12 cellular contexts compared by ENCODE assay signal in genomic region chr5:68267044-68267443, GRCh38. TPM values are rescaled to one million over a fixed set of nuclear protein-coding genes. Genes with fewer than 3 reads are reported as not detected.
A peak's percentile ranks its signal among the peaks of the same experiment; 100 is the strongest.
DNase-seq lines count a peak whose midpoint lies in the region; TF ChIP-seq lines count a peak whose summit lies in the region.
"Had no signal": no experiment of that assay in that cellular context is flagged by ENCODE, and none has a peak within 500 bp of the region (broad histone marks: within the 10 kb centered on the region; RNA-seq: fewer than 3 reads in every experiment).

No MANE protein-coding gene starts in this region.

- no peaks in the 10 kb centered on the region for H3K9me2 ChIP-seq in Loucy (replicated peaks; ENCODE audit: low read depth, low read length)

- 66 to 78% methylated on average over 3 of the region's 3 CpGs for WGBS in endodermal cell (ENCODE audit: insufficient coverage in 1 of 2, insufficient read length in 1 of 2), 2 experiments
- WGBS in testis, 2 donors, result 36 to 51% methylated on average over 3 of the region's 3 CpGs

- H3K9me3 ChIP-seq in Loucy (ENCODE audit: insufficient read depth, low read depth, low read length) (no peaks in the 10 kb centered on the region), endodermal cell (ENCODE audit: control insufficient read depth, low read length) (peaks cover 23% of the 10 kb centered on the region), testis (no peaks in the 10 kb centered on the region)

- H4K20me1 ChIP-seq in Loucy (ENCODE audit: insufficient read depth, low read length, poor library complexity, severe bottlenecking), result peaks cover 75% of the 10 kb centered on the region

- peaks cover 56% of the 10 kb centered on the region for H3K79me2 ChIP-seq in ACC112 (ENCODE audit: control insufficient read depth, insufficient read depth, low read length, unreplicated experiment)
- H3K79me2 ChIP-seq in Loucy (ENCODE audit: insufficient read depth, low read length), result peaks cover 93% of the 10 kb centered on the region

- H3K27me3 ChIP-seq in ACC112 (ENCODE audit: insufficient read depth, low read length), result no peaks in the 10 kb centered on the region
- no peaks in the 10 kb centered on the region for H3K27me3 ChIP-seq in Loucy (ENCODE audit: insufficient read depth, low read length, poor library complexity, severe bottlenecking)
- no peaks in the 10 kb centered on the region for H3K27me3 ChIP-seq in endodermal cell (ENCODE audit: control insufficient read depth, insufficient read depth, low read length, poor library complexity, severe bottlenecking)
- no peaks in the 10 kb centered on the region for H3K27me3 ChIP-seq in testis
- H3K27me3 ChIP-seq: foreskin keratinocyte had no signal

- H3K4me1 ChIP-seq in ACC112 (ENCODE audit: control insufficient read depth, insufficient read depth, low read length, unreplicated experiment), result peaks cover 53% of the 10 kb centered on the region
- H3K4me1 ChIP-seq in Loucy (ENCODE audit: insufficient read depth, low read length, poor library complexity, severe bottlenecking), result peaks cover 83% of the 10 kb centered on the region
- peaks cover 5% of the 10 kb centered on the region for H3K4me1 ChIP-seq in endodermal cell (ENCODE audit: control insufficient read depth, insufficient read depth, low read length)
- H3K4me1 ChIP-seq in testis, result peaks cover 31% of the 10 kb centered on the region

- H3K27ac ChIP-seq in ACC112 (ENCODE audit: low read depth, low read length), result 0 out of 2 replicates have a peak overlapping the region, but pooled peaks have one; percentile 53
- H3K27ac ChIP-seq in endodermal cell (ENCODE audit: low read depth, low read length), result no peak overlapping the region
- H3K27ac ChIP-seq in testis, result peak overlapping the region in 1 of 2 donors; percentile 83
- H3K27ac ChIP-seq: foreskin keratinocyte had no signal

- peaks cover 19% of the 10 kb centered on the region for H3K4me1 Mint-ChIP-seq in endodermal cell
- peaks cover 51% of the 10 kb centered on the region for H3K4me1 Mint-ChIP-seq in nephron progenitor cell

- intact Hi-C loops in testis (cut with DNase I; ENCODE audit: low total_unique reads), result no loop called here

- H2AFZ ChIP-seq in ACC112 (ENCODE audit: low read length, unreplicated experiment), result no peak overlapping the region
- no peak overlapping the region for H2AFZ ChIP-seq in Loucy (ENCODE audit: low read length)

- H3K36me3 ChIP-seq in ACC112 (ENCODE audit: insufficient read depth, low read length) (no peaks in the 10 kb centered on the region), Loucy (ENCODE audit: insufficient read depth, low read length) (peaks cover 12% of the 10 kb centered on the region; the same call in 1 of the 2 replicates), endodermal cell (ENCODE audit: control insufficient read depth, insufficient read depth, low read length) (no peaks in the 10 kb centered on the region), testis (ENCODE audit: low read depth, missing control alignments) (no peaks in the 10 kb centered on the region)

- H3K9ac ChIP-seq in Loucy (ENCODE audit: low read depth, low read length, poor library complexity, severe bottlenecking) (peak overlapping the region; percentile 13), endodermal cell (ENCODE audit: extremely low read depth, low read length, poor library complexity, severe bottlenecking) (no peak overlapping the region)

- peaks cover 7% of the 10 kb centered on the region for H3K9me3 Mint-ChIP-seq in endodermal cell
- peaks cover 2% of the 10 kb centered on the region for H3K9me3 Mint-ChIP-seq in nephron progenitor cell
- H3K9me3 Mint-ChIP-seq: activated T-helper 1 cell treated with anti-CD3 and anti-CD28 coated beads, Interleukin-12 subunit alpha, Interleukin-12 subunit beta, Interleukin-2, Interleukin-4 antibody, amounts not matched to agents 30 ng/mL and 10 ng/mL and 1 ng/mL, durations not matched to agents 14 hours and 24 hours and 36 hours had no signal

- no peak overlapping the region for H3K4me3 Mint-ChIP-seq in endodermal cell
- no peak overlapping the region for H3K4me3 Mint-ChIP-seq in nephron progenitor cell
- H3K4me3 Mint-ChIP-seq: activated T-helper 1 cell treated with anti-CD3 and anti-CD28 coated beads, Interleukin-12 subunit alpha, Interleukin-12 subunit beta, Interleukin-2, Interleukin-4 antibody, amounts not matched to agents 30 ng/mL and 10 ng/mL and 1 ng/mL, durations not matched to agents 14 hours and 24 hours and 36 hours had no signal

- DNase-seq in endodermal cell, result no peak
- no peak for DNase-seq in nephron progenitor cell
- no peak for DNase-seq in T-helper 2 cell
- no peak for DNase-seq in NCI-H1092 treated with DMSO at 0.1 percent for 48 hours (lab: John Stamatoyannopoulos, UW)
- DNase-seq in testis, result no peak
- DNase-seq in cerebellar cortex (ENCODE audit: low spot score), result no peak
- DNase-seq: foreskin keratinocyte; NCI-H2171 treated with DMSO at 0.1 percent for 48 hours; stimulated activated CD8-positive, alpha-beta memory T cell treated with anti-CD3 and anti-CD28 coated beads, Interleukin-4, amount 100 ng/mL, for 48 hours had no signal

- H3K27ac Mint-ChIP-seq in endodermal cell (peak overlapping the region; percentile 13), nephron progenitor cell (peak overlapping the region; percentile 92)
- H3K27ac Mint-ChIP-seq: activated T-helper 1 cell treated with anti-CD3 and anti-CD28 coated beads, Interleukin-12 subunit alpha, Interleukin-12 subunit beta, Interleukin-2, Interleukin-4 antibody, amounts not matched to agents 30 ng/mL and 10 ng/mL and 1 ng/mL, durations not matched to agents 14 hours and 24 hours and 36 hours had no signal

- H3K4me2 ChIP-seq in Loucy (ENCODE audit: low read depth, low read length, poor library complexity, severe bottlenecking), result peak overlapping the region; percentile 28

- TF ChIP-seq POLR2A in testis (IDR thresholded peaks at IDR 0.05), result no peak

- H3K36me3 Mint-ChIP-seq in endodermal cell (ENCODE audit: low read depth) (peaks cover 18% of the 10 kb centered on the region), nephron progenitor cell (ENCODE audit: low read depth) (peaks cover 32% of the 10 kb centered on the region)

- no peak for TF ChIP-seq CTCF in Loucy (conservative IDR thresholded peaks at IDR 0.05; ENCODE audit: low read length)
- no peak for TF ChIP-seq CTCF in endodermal cell (conservative IDR thresholded peaks at IDR 0.05)
- no peak for TF ChIP-seq CTCF in nephron progenitor cell (IDR thresholded peaks at IDR 0.05)
- TF ChIP-seq CTCF in testis (IDR thresholded peaks at IDR 0.05), result no peak

- H3K4me3 ChIP-seq in ACC112 (ENCODE audit: low read depth, low read length) (peak overlapping the region; percentile 36), Loucy (ENCODE audit: low read length, poor library complexity, severe bottlenecking) (no peak overlapping the region), endodermal cell (ENCODE audit: low read length) (peak overlapping the region; percentile 11), testis (no peak overlapping the region)

- H3F3A ChIP-seq in Loucy (ENCODE audit: low read depth), result peaks cover 5% of the 10 kb centered on the region

- H3K27me3 Mint-ChIP-seq in endodermal cell (ENCODE audit: insufficient read depth) (no peaks in the 10 kb centered on the region), nephron progenitor cell (ENCODE audit: low read depth, poor library complexity) (no peaks in the 10 kb centered on the region)

RNA-seq across cellular contexts. Expression of gene PIK3R1, which starts 51.5 kb away (rescaled TPM):
- 10 to 100 TPM; 29.8 to 30.2 TPM for total RNA-seq in endodermal cell
- 29.8 TPM for polyA plus RNA-seq in endodermal cell (2013, experiment 1 of 2)
- polyA plus RNA-seq in endodermal cell (2013, experiment 2 of 2), result 31.2 TPM
- 10 to 100 TPM; 48.1 to 63.7 TPM for total RNA-seq in testis
- polyA plus RNA-seq in testis (ENCODE audit: insufficient read depth, low read depth, low replicate concordance), result 16.9 TPM

Comparison
In these comparisons a context has a peak if more than half of its experiments do, and no peak if none do; other contexts are left out.
1. H3K4me3 ChIP-seq: peak in ACC112 (single experiment) and endodermal cell (single experiment); none in Loucy (single experiment) and testis (0 of 2).